ENCODE assay signal across 9 cellular contexts in genomic region chr3:38031022-38031994, GRCh38. TPM values are rescaled to one million over a fixed set of nuclear protein-coding genes. Genes with fewer than 3 reads are reported as not detected.
DNase-seq lines count a peak whose midpoint lies in the region; ATAC-seq, FAIRE-seq and TF ChIP-seq lines count a peak whose summit lies in the region.
"Had no signal": no experiment of that assay in that cellular context is flagged by ENCODE, and none has a peak within 500 bp of the region (broad histone marks: within the 10 kb centered on the region; RNA-seq: fewer than 3 reads in every experiment).

No MANE protein-coding gene starts in this region.

- intact Hi-C loops in prostate gland (cut with DNase I) = no loop called here

- H3K36me3 ChIP-seq in esophagus (ENCODE audit: control insufficient read depth in 2 of 2, insufficient read depth in 2 of 2, low read length in 1 of 2) = no peaks in the 10 kb centered on the region
- H3K36me3 ChIP-seq in prostate gland = no peaks in the 10 kb centered on the region
- H3K36me3 ChIP-seq: gastrocnemius medialis had no signal

- H3K4me1 ChIP-seq in esophagus (ENCODE audit: control insufficient read depth in 2 of 2, insufficient read depth in 2 of 2, low read length in 1 of 2) = peaks cover 15 to 19% of the 10 kb centered on the region in 2 donors
- H3K4me1 ChIP-seq in prostate gland (replicated peaks) = peaks cover 7% of the 10 kb centered on the region

- no peak for ATAC-seq in GM19324 (IDR thresholded peaks at IDR 0.05; ENCODE audit: low FRiP score, unreplicated experiment)

- peaks cover 27% of the 10 kb centered on the region for H3K27me3 Mint-ChIP-seq in activated CD4-positive, alpha-beta T cell treated with anti-CD3 and anti-CD28 coated beads, Interleukin-2, amount 10 ng/mL, durations not matched to agents 7 days and 5 days

- H3K9me3 ChIP-seq in esophagus (ENCODE audit: control insufficient read depth in 2 of 2, insufficient read depth in 1 of 2, low read depth in 1 of 2, low read length in 1 of 2) = no peaks in the 10 kb centered on the region
- no peaks in the 10 kb centered on the region for H3K9me3 ChIP-seq in prostate gland
- H3K9me3 ChIP-seq: gastrocnemius medialis had no signal

- WGBS in esophagus, 2 donors = 25 to 37% methylated on average over 9 of the region's 9 CpGs
- 18% methylated on average over 9 of the region's 9 CpGs for WGBS in prostate gland

- TF ChIP-seq POLR2A in prostate gland (IDR thresholded peaks at IDR 0.05) (no peak), GM12892 (IDR thresholded peaks at IDR 0.05; ENCODE audit: low read depth, low read length) (no peak)

- peak overlapping the region; percentile 75 for H3K27ac Mint-ChIP-seq in activated CD4-positive, alpha-beta T cell treated with anti-CD3 and anti-CD28 coated beads, Interleukin-2, amount 10 ng/mL, durations not matched to agents 7 days and 5 days

- DNase-seq in HS-27A (ENCODE audit: low read depth) = peak; percentile 77
- no peak for DNase-seq in activated CD4-positive, alpha-beta T cell treated with anti-CD3 and anti-CD28 coated beads, Interleukin-2, amount 10 ng/mL, durations not matched to agents 7 days and 5 days
- peak; percentile 83 for DNase-seq in prostate gland (ENCODE audit: low spot score)
- DNase-seq in NCI-H146 treated with DMSO at 0.1 percent for 48 hours (lab: John Stamatoyannopoulos, UW; ENCODE audit: unreplicated experiment) = no peak
- DNase-seq in SKM-1 treated with dmso at 0.1 percent for 144 hours (lab: John Stamatoyannopoulos, UW; ENCODE audit: unreplicated experiment) = no peak
- DNase-seq in GM12892 (ENCODE audit: insufficient read length) = no peak

- H3K27ac ChIP-seq in esophagus (ENCODE audit: low read depth in 2 of 2, low read length in 1 of 2) (peak overlapping the region; percentile 88 to 99), prostate gland (peak overlapping the region; percentile 73 to 75)

- H3K9me3 Mint-ChIP-seq in activated CD4-positive, alpha-beta T cell treated with anti-CD3 and anti-CD28 coated beads, Interleukin-2, amount 10 ng/mL, durations not matched to agents 7 days and 5 days = no peaks in the 10 kb centered on the region

- POLR2A ChIA-PET in activated CD4-positive, alpha-beta T cell treated with anti-CD3 and anti-CD28 coated beads, Interleukin-2, amount 10 ng/mL, durations not matched to agents 7 days and 5 days (lab: Charles Lee) = no interaction called here

- CTCF ChIA-PET in activated CD4-positive, alpha-beta T cell treated with anti-CD3 and anti-CD28 coated beads, Interleukin-2, amount 10 ng/mL, durations not matched to agents 7 days and 5 days (lab: Charles Lee) = interaction anchor here (0.8 to 2.5 kb wide), 7 partner anchors 8 to 75 kb away, joined by 3 to 7 read pairs (median 4); partner anchors contain the start of gene DLEC1

- peaks cover 2% of the 10 kb centered on the region for H3K36me3 Mint-ChIP-seq in activated CD4-positive, alpha-beta T cell treated with anti-CD3 and anti-CD28 coated beads, Interleukin-2, amount 10 ng/mL, durations not matched to agents 7 days and 5 days (ENCODE audit: low read depth)

- no peak for TF ChIP-seq CTCF in prostate gland (IDR thresholded peaks at IDR 0.05)

- no peak overlapping the region for H3K4me3 Mint-ChIP-seq in activated CD4-positive, alpha-beta T cell treated with anti-CD3 and anti-CD28 coated beads, Interleukin-2, amount 10 ng/mL, durations not matched to agents 7 days and 5 days

- H3K4me1 Mint-ChIP-seq in activated CD4-positive, alpha-beta T cell treated with anti-CD3 and anti-CD28 coated beads, Interleukin-2, amount 10 ng/mL, durations not matched to agents 7 days and 5 days = peaks cover 24% of the 10 kb centered on the region

- H3K4me3 ChIP-seq in esophagus (ENCODE audit: low read depth in 1 of 2, low read length in 2 of 2) (no peak overlapping the region), prostate gland (no peak overlapping the region)
- H3K4me3 ChIP-seq: gastrocnemius medialis had no signal

- H3K27me3 ChIP-seq in esophagus (ENCODE audit: control insufficient read depth in 1 of 2, insufficient read depth in 2 of 2, low read length in 2 of 2) (no peaks in the 10 kb centered on the region), prostate gland (replicated peaks; ENCODE audit: insufficient read depth) (no peaks in the 10 kb centered on the region)

- FAIRE-seq in GM12892 (lab: Jason Lieb, UNC) = no peak

RNA-seq across cellular contexts. Expression of gene PLCD1, which starts 1.9 kb away (rescaled TPM):
- 10 to 100 TPM; 18.3 to 21.2 TPM for total RNA-seq in activated CD4-positive, alpha-beta T cell treated with anti-CD3 and anti-CD28 coated beads, Interleukin-2, amount 10 ng/mL, durations not matched to agents 7 days and 5 days
- 10 to 100 TPM; 40.1 to 41.2 TPM for polyA plus RNA-seq in esophagus
- total RNA-seq in prostate gland = 100 to 1,000 TPM in 1 of 2 donors, 10 to 100 TPM in 1; 29.7 to 176 TPM
- polyA plus RNA-seq in GM12892 (2012; ENCODE audit: missing spikeins) = 2.4 TPM

RNA-seq across cellular contexts. Expression of gene DLEC1, which starts 7.7 kb away (rescaled TPM):
- total RNA-seq in activated CD4-positive, alpha-beta T cell treated with anti-CD3 and anti-CD28 coated beads, Interleukin-2, amount 10 ng/mL, durations not matched to agents 7 days and 5 days = 1 to 10 TPM; 1.4 to 2.3 TPM
- polyA plus RNA-seq in esophagus = under 1 TPM; 0.16 to 0.39 TPM
- 10 to 100 TPM in 1 of 2 donors, under 1 TPM in 1; 0.32 to 13.1 TPM for total RNA-seq in prostate gland
- not detected for polyA plus RNA-seq in GM12892 (2012; ENCODE audit: missing spikeins)
- total RNA-seq: gastrocnemius medialis had no signal

RNA-seq across cellular contexts. Expression of gene VILL, which starts 40.7 kb away (rescaled TPM):
- total RNA-seq in activated CD4-positive, alpha-beta T cell treated with anti-CD3 and anti-CD28 coated beads, Interleukin-2, amount 10 ng/mL, durations not matched to agents 7 days and 5 days = 10 to 100 TPM; 19.4 to 23.0 TPM
- 10 to 100 TPM in 1 of 2 donors, 1 to 10 TPM in 1; 4.9 to 16.7 TPM for polyA plus RNA-seq in esophagus
- total RNA-seq in prostate gland = 10 to 100 TPM; 29.1 to 29.3 TPM
- 4.0 TPM for polyA plus RNA-seq in GM12892 (2012; ENCODE audit: missing spikeins)

Comparison
In these comparisons a context has a peak if more than half of its experiments do, and no peak if none do; other contexts are left out.
1. DNase-seq: peak in HS-27A (single experiment) and prostate gland (single experiment); none in activated CD4-positive, alpha-beta T cell treated with anti-CD3 and anti-CD28 coated beads, Interleukin-2, amount 10 ng/mL, durations not matched to agents 7 days and 5 days (single experiment), NCI-H146 treated with DMSO at 0.1 percent for 48 hours (single experiment), SKM-1 treated with dmso at 0.1 percent for 144 hours (single experiment) and GM12892 (single experiment).